Comparison of ENCODE assay signal across 9 cellular contexts in the genomic region with DNA sequence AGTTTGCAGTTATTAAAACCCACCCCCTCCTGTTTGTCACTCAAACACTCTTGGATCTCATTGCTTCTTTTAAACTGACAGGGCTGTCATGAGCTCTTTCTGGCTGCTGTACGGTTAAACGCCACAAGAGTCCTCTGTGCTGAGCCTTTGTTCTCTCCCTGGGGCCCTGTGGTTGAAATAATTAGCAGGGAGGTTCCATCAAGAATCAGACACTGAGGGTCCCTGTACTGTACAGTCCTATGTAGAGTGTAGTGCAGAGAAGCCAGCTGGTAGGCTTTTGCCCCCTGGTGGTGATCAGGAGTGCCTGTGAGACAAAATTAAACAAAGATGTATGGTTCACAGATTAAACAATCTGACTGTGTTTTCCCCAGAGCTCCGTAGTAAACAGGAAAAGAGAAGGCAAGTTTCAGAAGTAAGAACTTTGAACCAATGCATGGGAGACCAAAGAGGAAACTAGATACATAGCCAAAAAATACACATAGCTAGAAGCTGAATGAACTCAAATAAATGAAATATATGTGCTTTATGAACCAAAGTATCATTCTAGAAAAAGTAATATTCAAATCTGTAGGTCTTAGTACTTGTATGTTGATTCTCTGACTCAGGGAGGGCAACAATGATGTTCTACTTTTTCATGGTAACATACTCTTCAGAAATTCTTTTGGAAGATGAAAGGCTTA. TPM values are rescaled to one million over a fixed set of nuclear protein-coding genes. Genes with fewer than 3 reads are reported as not detected.
DNase-seq lines count a peak whose midpoint lies in the region; ATAC-seq and TF ChIP-seq lines count a peak whose summit lies in the region.
"Had no signal": no experiment of that assay in that cellular context is flagged by ENCODE, and none has a peak within 500 bp of the region (broad histone marks: within the 10 kb centered on the region; RNA-seq: fewer than 3 reads in every experiment).

No MANE protein-coding gene starts in this region.

- TF ChIP-seq CTCF in lower lobe of right lung (IDR thresholded peaks at IDR 0.05) = peak; percentile 83

- DNase-seq in C1 segment of cervical spinal cord (lab: John Stamatoyannopoulos, UW) (peak in 13 of 14 donors; percentile 6 to 76 (median 64)), NCI-H510A treated with DMSO at 0.1 percent for 48 hours (lab: John Stamatoyannopoulos, UW) (peak; percentile 89), dedifferentiated amniotic fluid mesenchymal stem cell (ENCODE audit: extremely low spot score) (peak; percentile 84), lower lobe of right lung (peak; percentile 63)
- peak; percentile 80 for DNase-seq in activated CD4-positive, alpha-beta T cell treated with anti-CD3 and anti-CD28 coated beads for 36 hours
- peak; percentile 35 to 52 (median 50) for DNase-seq in stimulated activated CD4-positive, alpha-beta T cell treated with anti-CD3 and anti-CD28 coated beads, TNF-alpha, amount 100 ng/mL, for 24 hours (ENCODE audit: low read depth in 3 of 3)

- peak; percentile 32 for ATAC-seq in GM19324 (IDR thresholded peaks at IDR 0.05; ENCODE audit: low FRiP score, unreplicated experiment)
- ATAC-seq in HG03469 (IDR thresholded peaks at IDR 0.05; ENCODE audit: unreplicated experiment) = peak; percentile 39
- ATAC-seq in activated CD4-positive, alpha-beta T cell treated with anti-CD3 and anti-CD28 coated beads for 36 hours = peak; percentile 66
- peak; percentile 76 to 85 for ATAC-seq in lower lobe of right lung

- CTCF ChIA-PET in activated CD4-positive, alpha-beta T cell treated with anti-CD3 and anti-CD28 coated beads for 36 hours (lab: Charles Lee) = interaction anchor here (0.5 to 3.3 kb wide), 65 partner anchors 9 to 1847 kb away, joined by 3 to 178 read pairs (median 4); partner anchors contain the start of genes CORO6, EFCAB5 and TP53I13

- no peaks in the 10 kb centered on the region for H3K27me3 ChIP-seq in lower lobe of right lung (ENCODE audit: low read depth)

- POLR2A ChIA-PET in activated CD4-positive, alpha-beta T cell treated with anti-CD3 and anti-CD28 coated beads for 36 hours (lab: Charles Lee) = interaction anchor here (0.6 kb wide), 1 partner anchor 40 kb away, joined by 8 read pairs; no protein-coding TSS in a partner anchor

- H3K4me3 Mint-ChIP-seq in activated CD4-positive, alpha-beta T cell treated with anti-CD3 and anti-CD28 coated beads for 36 hours = no peak overlapping the region
- H3K4me3 Mint-ChIP-seq: activated naive CD4-positive, alpha-beta T cell treated with anti-CD3 and anti-CD28 coated beads, Interleukin-2, amount 50 U/mL, for 24 hours had no signal

- H3K27ac Mint-ChIP-seq in activated CD4-positive, alpha-beta T cell treated with anti-CD3 and anti-CD28 coated beads for 36 hours = no peak overlapping the region
- H3K27ac Mint-ChIP-seq: activated naive CD4-positive, alpha-beta T cell treated with anti-CD3 and anti-CD28 coated beads, Interleukin-2, amount 50 U/mL, for 24 hours had no signal

- H3K4me1 Mint-ChIP-seq in activated CD4-positive, alpha-beta T cell treated with anti-CD3 and anti-CD28 coated beads for 36 hours = peaks cover 20% of the 10 kb centered on the region

- H3K4me3 ChIP-seq in lower lobe of right lung = peak overlapping the region; percentile 84

- peaks cover 41% of the 10 kb centered on the region for H3K4me1 ChIP-seq in lower lobe of right lung

- H3K36me3 ChIP-seq in lower lobe of right lung = no peaks in the 10 kb centered on the region

- no peaks in the 10 kb centered on the region for H3K9me3 ChIP-seq in lower lobe of right lung

- H3K36me3 Mint-ChIP-seq in activated CD4-positive, alpha-beta T cell treated with anti-CD3 and anti-CD28 coated beads for 36 hours (ENCODE audit: low read depth) = peaks cover 2% of the 10 kb centered on the region
- H3K36me3 Mint-ChIP-seq: activated naive CD4-positive, alpha-beta T cell treated with anti-CD3 and anti-CD28 coated beads, Interleukin-2, amount 50 U/mL, for 24 hours had no signal

- intact Hi-C loops in activated CD4-positive, alpha-beta T cell treated with anti-CD3 and anti-CD28 coated beads for 36 hours (cut with DNase I, micrococcal nuclease) = loop anchor here (1.0 to 5.0 kb wide), 10 partner anchors 63 to 637 kb away; partner anchors contain the start of gene NUFIP2 (in 1 of the 2)
- intact Hi-C loops in lower lobe of right lung (cut with DNase I) = loop anchor here (5.0 kb wide), 1 partner anchor 124 kb away; no protein-coding TSS in a partner anchor

- H3K9me3 Mint-ChIP-seq in activated CD4-positive, alpha-beta T cell treated with anti-CD3 and anti-CD28 coated beads for 36 hours (ENCODE audit: low read depth) = no peaks in the 10 kb centered on the region
- H3K9me3 Mint-ChIP-seq: activated naive CD4-positive, alpha-beta T cell treated with anti-CD3 and anti-CD28 coated beads, Interleukin-2, amount 50 U/mL, for 24 hours had no signal

- H3K27ac ChIP-seq in lower lobe of right lung = peak overlapping the region; percentile 21

- no peaks in the 10 kb centered on the region for H3K27me3 Mint-ChIP-seq in activated CD4-positive, alpha-beta T cell treated with anti-CD3 and anti-CD28 coated beads for 36 hours
- H3K27me3 Mint-ChIP-seq: activated naive CD4-positive, alpha-beta T cell treated with anti-CD3 and anti-CD28 coated beads, Interleukin-2, amount 50 U/mL, for 24 hours had no signal

RNA-seq across cellular contexts. Expression of gene SSH2, which starts 1.4 kb away (rescaled TPM):
- total RNA-seq in activated CD4-positive, alpha-beta T cell treated with anti-CD3 and anti-CD28 coated beads for 36 hours = 10 to 100 TPM; 32.6 to 36.1 TPM
- 105 TPM for total RNA-seq in lower lobe of right lung

RNA-seq across cellular contexts. Expression of gene EFCAB5, which starts 10.0 kb away (rescaled TPM):
- total RNA-seq in activated CD4-positive, alpha-beta T cell treated with anti-CD3 and anti-CD28 coated beads for 36 hours = under 1 TPM; 0.27 to 0.54 TPM
- total RNA-seq in lower lobe of right lung = 1.8 TPM

Comparison
In these comparisons a context has a peak if more than half of its experiments do, and no peak if none do; other contexts are left out.
1. Peak in every context shown above with its lines: DNase-seq, ATAC-seq, H3K4me3 ChIP-seq and H3K27ac ChIP-seq.